ENCODE assay signal across 23 cellular contexts in genomic region chr15:86044981-86045380, GRCh38. TPM values are rescaled to one million over a fixed set of nuclear protein-coding genes. Genes with fewer than 3 reads are reported as not detected.
A peak's percentile ranks its signal among the peaks of the same experiment; 100 is the strongest.
DNase-seq lines count a peak whose midpoint lies in the region; ATAC-seq and TF ChIP-seq lines count a peak whose summit lies in the region.
"Had no signal": no experiment of that assay in that cellular context is flagged by ENCODE, and none has a peak within 500 bp of the region (broad histone marks: within the 10 kb centered on the region; RNA-seq: fewer than 3 reads in every experiment).

No MANE protein-coding gene starts in this region.

- no peak overlapping the region for H3K4me3 ChIP-seq in BLaER1 treated with 17β-estradiol and CSF1 and Interleukin-3, amounts not matched to agents 10 nM and 100 nM
- H3K4me3 ChIP-seq in H7 (ENCODE audit: insufficient read depth, low read depth, low read length) = no peak overlapping the region
- H3K4me3 ChIP-seq: body of pancreas, SK-N-MC, thyroid gland had no signal

- H3K36me3 Mint-ChIP-seq in endothelial cell (ENCODE audit: low read depth, unreplicated experiment) = no peaks in the 10 kb centered on the region
- H3K36me3 Mint-ChIP-seq in activated T-cell treated with anti-CD3 and anti-CD28 coated beads, Interleukin-2, amount 50 U/mL, for 24 hours (ENCODE audit: low read depth) = no peaks in the 10 kb centered on the region
- H3K36me3 Mint-ChIP-seq: activated naive CD8-positive, alpha-beta T cell treated with anti-CD3 and anti-CD28 coated beads, Interleukin-2, amount 10 ng/mL, durations not matched to agents 7 days and 5 days had no signal

- H3K4me1 Mint-ChIP-seq in endothelial cell (ENCODE audit: unreplicated experiment) = peaks cover 8% of the 10 kb centered on the region
- H3K4me1 Mint-ChIP-seq in activated T-cell treated with anti-CD3 and anti-CD28 coated beads, Interleukin-2, amount 50 U/mL, for 24 hours (ENCODE audit: low read depth) = no peaks in the 10 kb centered on the region
- H3K4me1 Mint-ChIP-seq: activated naive CD8-positive, alpha-beta T cell treated with anti-CD3 and anti-CD28 coated beads, Interleukin-2, amount 10 ng/mL, durations not matched to agents 7 days and 5 days had no signal

- H3K36me3 ChIP-seq in BLaER1 treated with 17β-estradiol and CSF1 and Interleukin-3, amounts not matched to agents 10 nM and 100 nM = no peaks in the 10 kb centered on the region
- H3K36me3 ChIP-seq in H7 (replicated peaks; ENCODE audit: control insufficient read depth, insufficient read depth, low read length) = no peaks in the 10 kb centered on the region
- H3K36me3 ChIP-seq: thyroid gland had no signal

- H3K9ac ChIP-seq in BLaER1 treated with 17β-estradiol and CSF1 and Interleukin-3, amounts not matched to agents 10 nM and 100 nM = peak overlapping the region in 1 of 11 experiments; percentile 6; a peak in 1 of 22 replicates

- no peak for ATAC-seq in HG03565 (IDR thresholded peaks at IDR 0.05; ENCODE audit: unreplicated experiment)
- ATAC-seq: body of pancreas had no signal

- no peak overlapping the region for H3K27ac ChIP-seq in BLaER1 treated with 17β-estradiol and CSF1 and Interleukin-3, amounts not matched to agents 10 nM and 100 nM
- H3K27ac ChIP-seq: body of pancreas, SK-N-MC, thyroid gland had no signal

- DNase-seq in H7 (peak; percentile 10), NCI-H82 treated with DMSO at 0.1 percent for 48 hours (lab: John Stamatoyannopoulos, UW; ENCODE audit: unreplicated experiment) (peak; percentile 29), endothelial cell (ENCODE audit: low spot score) (peak; percentile 4), cerebellar cortex (ENCODE audit: low spot score) (no peak)
- DNase-seq in central memory CD4-positive, alpha-beta T cell = no peak
- no peak for DNase-seq in activated T-cell treated with anti-CD3 and anti-CD28 coated beads, Interleukin-2, amount 50 U/mL, for 24 hours
- DNase-seq: activated CD8-positive, alpha-beta memory T cell treated with anti-CD3 and anti-CD28 coated beads for 24 hours; activated naive CD8-positive, alpha-beta T cell treated with anti-CD3 and anti-CD28 coated beads, Interleukin-2, amount 10 ng/mL, durations not matched to agents 7 days and 5 days; body of pancreas; CD4-positive, alpha-beta T cell; cortex of kidney; DMS79 treated with DMSO at 0.1 percent for 48 hours; hippocampal formation; NCI-H1694; NCI-H226; posterior cingulate gyrus; stimulated activated CD4-positive, alpha-beta T cell treated with anti-CD3 and anti-CD28 coated beads, Interleukin-1b, Interleukin-23, amount 100 ng/mL, for 48 hours; T-helper 9 cell; thyroid gland had no signal

- H3K9me3 ChIP-seq in BLaER1 treated with 17β-estradiol and CSF1 and Interleukin-3, amounts not matched to agents 10 nM and 100 nM (replicated peaks in 1 of 11) = peaks cover 0 to 6% (median 0%) of the 10 kb centered on the region in 11 experiments; a peak in 1 of 22 replicates
- H3K9me3 ChIP-seq: body of pancreas, thyroid gland had no signal

- H3K4me1 ChIP-seq in BLaER1 treated with 17β-estradiol and CSF1 and Interleukin-3, amounts not matched to agents 10 nM and 100 nM = peaks cover 8 to 48% (median 29%) of the 10 kb centered on the region in 10 experiments
- H3K4me1 ChIP-seq: body of pancreas, thyroid gland had no signal

- H3K4me3 Mint-ChIP-seq in endothelial cell (ENCODE audit: unreplicated experiment) = no peak overlapping the region
- H3K4me3 Mint-ChIP-seq in activated T-cell treated with anti-CD3 and anti-CD28 coated beads, Interleukin-2, amount 50 U/mL, for 24 hours = no peak overlapping the region
- H3K4me3 Mint-ChIP-seq: activated naive CD8-positive, alpha-beta T cell treated with anti-CD3 and anti-CD28 coated beads, Interleukin-2, amount 10 ng/mL, durations not matched to agents 7 days and 5 days; CD4-positive, alpha-beta T cell; nephron had no signal

- H3K9me3 Mint-ChIP-seq in endothelial cell (ENCODE audit: unreplicated experiment) = no peaks in the 10 kb centered on the region
- no peaks in the 10 kb centered on the region for H3K9me3 Mint-ChIP-seq in activated T-cell treated with anti-CD3 and anti-CD28 coated beads, Interleukin-2, amount 50 U/mL, for 24 hours
- H3K9me3 Mint-ChIP-seq: activated naive CD8-positive, alpha-beta T cell treated with anti-CD3 and anti-CD28 coated beads, Interleukin-2, amount 10 ng/mL, durations not matched to agents 7 days and 5 days; CD4-positive, alpha-beta T cell had no signal

- H3K27me3 Mint-ChIP-seq in endothelial cell (ENCODE audit: unreplicated experiment) = no peaks in the 10 kb centered on the region
- H3K27me3 Mint-ChIP-seq in activated T-cell treated with anti-CD3 and anti-CD28 coated beads, Interleukin-2, amount 50 U/mL, for 24 hours = peaks cover 16% of the 10 kb centered on the region

- H3K27ac Mint-ChIP-seq in endothelial cell (ENCODE audit: unreplicated experiment) = no peak overlapping the region
- H3K27ac Mint-ChIP-seq in activated T-cell treated with anti-CD3 and anti-CD28 coated beads, Interleukin-2, amount 50 U/mL, for 24 hours = no peak overlapping the region
- H3K27ac Mint-ChIP-seq: activated naive CD8-positive, alpha-beta T cell treated with anti-CD3 and anti-CD28 coated beads, Interleukin-2, amount 10 ng/mL, durations not matched to agents 7 days and 5 days; CD4-positive, alpha-beta T cell; nephron had no signal

- no peaks in the 10 kb centered on the region for H3K27me3 ChIP-seq in BLaER1 treated with 17β-estradiol and CSF1 and Interleukin-3, amounts not matched to agents 10 nM and 100 nM
- H3K27me3 ChIP-seq in H7 (ENCODE audit: control insufficient read depth, insufficient read depth, low read length) = no peaks in the 10 kb centered on the region
- H3K27me3 ChIP-seq: body of pancreas, thyroid gland had no signal

- H3K4me2 ChIP-seq in BLaER1 treated with 17β-estradiol and CSF1 and Interleukin-3, amounts not matched to agents 10 nM and 100 nM = peak overlapping the region in 8 of 11 experiments; percentile 2 to 80 (median 66); a peak in 14 of 22 replicates

- H4K20me1 ChIP-seq in BLaER1 treated with 17β-estradiol and CSF1 and Interleukin-3, amounts not matched to agents 10 nM and 100 nM = no peaks in the 10 kb centered on the region

- no peak for TF ChIP-seq CTCF in endothelial cell (IDR thresholded peaks at IDR 0.05; ENCODE audit: unreplicated experiment)

RNA-seq across cellular contexts. Expression of gene AGBL1, which starts 34.7 kb away (rescaled TPM):
- not detected in 2 replicates for total RNA-seq in H7 (2014; rRNA removed; shearing (Covaris generic))
- 0.03 TPM for total RNA-seq in endothelial cell (ENCODE audit: unreplicated experiment)
- total RNA-seq: activated naive CD8-positive, alpha-beta T cell treated with anti-CD3 and anti-CD28 coated beads, Interleukin-2, amount 10 ng/mL, durations not matched to agents 7 days and 5 days; body of pancreas; CD4-positive, alpha-beta T cell; thyroid gland had no signal

Comparison
In these comparisons a context has a peak if more than half of its experiments do, and no peak if none do; other contexts are left out.
1. DNase-seq: peak in H7 (single experiment), NCI-H82 treated with DMSO at 0.1 percent for 48 hours (single experiment) and endothelial cell (single experiment); none in central memory CD4-positive, alpha-beta T cell (single experiment), cerebellar cortex (single experiment) and activated T-cell treated with anti-CD3 and anti-CD28 coated beads, Interleukin-2, amount 50 U/mL, for 24 hours (single experiment).